In the genomic region with DNA sequence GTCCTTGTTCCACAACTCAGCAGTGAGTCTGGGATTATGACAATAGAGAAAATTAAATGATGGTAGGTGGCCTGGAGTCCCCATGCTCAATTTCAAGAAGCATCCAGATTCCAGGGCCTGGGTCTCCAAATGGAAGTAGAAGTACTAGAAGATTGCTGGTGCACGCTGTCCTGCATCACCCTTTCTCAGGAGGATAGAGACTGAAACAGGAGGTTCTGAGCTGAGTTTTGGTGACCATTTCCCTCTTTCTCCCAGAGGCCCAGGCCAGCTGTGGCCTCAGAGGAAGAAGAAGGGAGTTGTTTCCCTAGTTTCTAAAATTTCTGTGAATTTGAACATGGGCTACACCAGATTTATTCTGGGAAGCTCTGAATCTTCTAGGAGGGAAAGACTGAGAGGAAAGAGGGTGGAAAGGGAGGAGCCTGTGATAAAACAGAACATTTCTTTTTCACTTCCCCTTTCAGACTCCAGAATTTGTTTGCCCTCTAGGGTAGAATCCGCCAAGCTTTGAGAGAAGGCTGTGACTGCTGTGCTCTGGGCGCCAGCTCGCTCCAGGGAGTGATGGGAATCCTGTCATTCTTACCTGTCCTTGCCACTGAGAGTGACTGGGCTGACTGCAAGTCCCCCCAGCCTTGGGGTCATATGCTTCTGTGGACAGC, we compare ENCODE assay signal across 11 cellular contexts. TPM values are rescaled to one million over a fixed set of nuclear protein-coding genes. Genes with fewer than 3 reads are reported as not detected.
DNase-seq lines count a peak whose midpoint lies in the region; ATAC-seq and TF ChIP-seq lines count a peak whose summit lies in the region.
"Not testable (repeated sequence)": the region's sequence is repeated elsewhere in the genome, so short reads cannot be mapped to it uniquely, and the experiment has no call there.
"Had no signal": no experiment of that assay in that cellular context is flagged by ENCODE, and none has a peak within 500 bp of the region (broad histone marks: within the 10 kb centered on the region; RNA-seq: fewer than 3 reads in every experiment).

TSS of gene FCGR2B (plus strand) at position 460 of the 656 bp plus-strand sequence. CDS start at position 559, 99 bp downstream.

- H3K27ac Mint-ChIP-seq in natural killer cell: not testable (repeated sequence)

- not testable (repeated sequence) for H3K27ac ChIP-seq in esophagus muscularis mucosa (replicated peaks in 1 of 4)

- not testable (repeated sequence) for TF ChIP-seq POLR2A in esophagus muscularis mucosa (IDR thresholded peaks at IDR 0.05; ENCODE audit: low read depth)

- ATAC-seq in GM18519 (IDR thresholded peaks at IDR 0.05; ENCODE audit: low FRiP score, unreplicated experiment) (peak; percentile 58), GM19455 (IDR thresholded peaks at IDR 0.05; ENCODE audit: unreplicated experiment) (peak; percentile 60), GM21825 (IDR thresholded peaks at IDR 0.05; ENCODE audit: unreplicated experiment) (peak; percentile 72), HG03045 (IDR thresholded peaks at IDR 0.05; ENCODE audit: unreplicated experiment) (peak; percentile 75), HG03469 (IDR thresholded peaks at IDR 0.05; ENCODE audit: unreplicated experiment) (peak; percentile 43)
- ATAC-seq in natural killer cell: not testable (repeated sequence)

- H3K36me3 Mint-ChIP-seq in natural killer cell: not testable (repeated sequence)

- H3K4me1 ChIP-seq in esophagus muscularis mucosa: not testable (repeated sequence)

- WGBS in esophagus muscularis mucosa: no CpG with 5 or more reads among the region's 4 CpGs

- not testable (repeated sequence) for TF ChIP-seq EP300 in esophagus muscularis mucosa (IDR thresholded peaks at IDR 0.05)

- H3K9me3 ChIP-seq in esophagus muscularis mucosa: not testable (repeated sequence)

- not testable (repeated sequence) for H3K27me3 Mint-ChIP-seq in natural killer cell (ENCODE audit: low read depth in 2 of 2)

- H3K9me3 Mint-ChIP-seq in natural killer cell: not testable (repeated sequence)

- not testable (repeated sequence) for H3K4me3 Mint-ChIP-seq in natural killer cell

- DNase-seq in esophagus muscularis mucosa (ENCODE audit: extremely low spot score); natural killer cell: not testable (repeated sequence)

- intact Hi-C loops in esophagus muscularis mucosa (cut with DNase I); natural killer cell (cut with micrococcal nuclease): not testable (repeated sequence)

- not testable (repeated sequence) for H3K27me3 ChIP-seq in esophagus muscularis mucosa

- not testable (repeated sequence) for TF ChIP-seq CTCF in esophagus muscularis mucosa (IDR thresholded peaks at IDR 0.05); natural killer cell (IDR thresholded peaks at IDR 0.05)

- H3K36me3 ChIP-seq in esophagus muscularis mucosa: not testable (repeated sequence)

- H3K4me3 ChIP-seq in esophagus muscularis mucosa: not testable (repeated sequence)

- not testable (repeated sequence) for H3K4me1 Mint-ChIP-seq in natural killer cell

RNA-seq across cellular contexts. Expression of gene FCGR2B, which starts in this region (rescaled TPM):
- 10 to 100 TPM; 12.7 to 39.8 (median 27.0) TPM for total RNA-seq in esophagus muscularis mucosa
- total RNA-seq in natural killer cell: 10 to 100 TPM; 12.6 to 76.9 (median 17.0) TPM
- total RNA-seq: activated CD4-positive, alpha-beta T cell treated with anti-CD3 and anti-CD28 coated beads, Interleukin-2, amount 10 ng/mL, durations not matched to agents 24 days and 14 days; Calu3; endothelial cell of umbilical vein; G401 had no signal
